1 cellular context compared by ENCODE assay signal in genomic region chr16:71830359-71830758, GRCh38.
TF ChIP-seq lines count a peak whose summit lies in the region.

No MANE protein-coding gene starts in this region.

TF ChIP-seq in GM23338, 12 proteins besides CTCF, POLR2A, EP300 and RAD21 (continued from another document):
- TF ChIP-seq, protein P1, sequence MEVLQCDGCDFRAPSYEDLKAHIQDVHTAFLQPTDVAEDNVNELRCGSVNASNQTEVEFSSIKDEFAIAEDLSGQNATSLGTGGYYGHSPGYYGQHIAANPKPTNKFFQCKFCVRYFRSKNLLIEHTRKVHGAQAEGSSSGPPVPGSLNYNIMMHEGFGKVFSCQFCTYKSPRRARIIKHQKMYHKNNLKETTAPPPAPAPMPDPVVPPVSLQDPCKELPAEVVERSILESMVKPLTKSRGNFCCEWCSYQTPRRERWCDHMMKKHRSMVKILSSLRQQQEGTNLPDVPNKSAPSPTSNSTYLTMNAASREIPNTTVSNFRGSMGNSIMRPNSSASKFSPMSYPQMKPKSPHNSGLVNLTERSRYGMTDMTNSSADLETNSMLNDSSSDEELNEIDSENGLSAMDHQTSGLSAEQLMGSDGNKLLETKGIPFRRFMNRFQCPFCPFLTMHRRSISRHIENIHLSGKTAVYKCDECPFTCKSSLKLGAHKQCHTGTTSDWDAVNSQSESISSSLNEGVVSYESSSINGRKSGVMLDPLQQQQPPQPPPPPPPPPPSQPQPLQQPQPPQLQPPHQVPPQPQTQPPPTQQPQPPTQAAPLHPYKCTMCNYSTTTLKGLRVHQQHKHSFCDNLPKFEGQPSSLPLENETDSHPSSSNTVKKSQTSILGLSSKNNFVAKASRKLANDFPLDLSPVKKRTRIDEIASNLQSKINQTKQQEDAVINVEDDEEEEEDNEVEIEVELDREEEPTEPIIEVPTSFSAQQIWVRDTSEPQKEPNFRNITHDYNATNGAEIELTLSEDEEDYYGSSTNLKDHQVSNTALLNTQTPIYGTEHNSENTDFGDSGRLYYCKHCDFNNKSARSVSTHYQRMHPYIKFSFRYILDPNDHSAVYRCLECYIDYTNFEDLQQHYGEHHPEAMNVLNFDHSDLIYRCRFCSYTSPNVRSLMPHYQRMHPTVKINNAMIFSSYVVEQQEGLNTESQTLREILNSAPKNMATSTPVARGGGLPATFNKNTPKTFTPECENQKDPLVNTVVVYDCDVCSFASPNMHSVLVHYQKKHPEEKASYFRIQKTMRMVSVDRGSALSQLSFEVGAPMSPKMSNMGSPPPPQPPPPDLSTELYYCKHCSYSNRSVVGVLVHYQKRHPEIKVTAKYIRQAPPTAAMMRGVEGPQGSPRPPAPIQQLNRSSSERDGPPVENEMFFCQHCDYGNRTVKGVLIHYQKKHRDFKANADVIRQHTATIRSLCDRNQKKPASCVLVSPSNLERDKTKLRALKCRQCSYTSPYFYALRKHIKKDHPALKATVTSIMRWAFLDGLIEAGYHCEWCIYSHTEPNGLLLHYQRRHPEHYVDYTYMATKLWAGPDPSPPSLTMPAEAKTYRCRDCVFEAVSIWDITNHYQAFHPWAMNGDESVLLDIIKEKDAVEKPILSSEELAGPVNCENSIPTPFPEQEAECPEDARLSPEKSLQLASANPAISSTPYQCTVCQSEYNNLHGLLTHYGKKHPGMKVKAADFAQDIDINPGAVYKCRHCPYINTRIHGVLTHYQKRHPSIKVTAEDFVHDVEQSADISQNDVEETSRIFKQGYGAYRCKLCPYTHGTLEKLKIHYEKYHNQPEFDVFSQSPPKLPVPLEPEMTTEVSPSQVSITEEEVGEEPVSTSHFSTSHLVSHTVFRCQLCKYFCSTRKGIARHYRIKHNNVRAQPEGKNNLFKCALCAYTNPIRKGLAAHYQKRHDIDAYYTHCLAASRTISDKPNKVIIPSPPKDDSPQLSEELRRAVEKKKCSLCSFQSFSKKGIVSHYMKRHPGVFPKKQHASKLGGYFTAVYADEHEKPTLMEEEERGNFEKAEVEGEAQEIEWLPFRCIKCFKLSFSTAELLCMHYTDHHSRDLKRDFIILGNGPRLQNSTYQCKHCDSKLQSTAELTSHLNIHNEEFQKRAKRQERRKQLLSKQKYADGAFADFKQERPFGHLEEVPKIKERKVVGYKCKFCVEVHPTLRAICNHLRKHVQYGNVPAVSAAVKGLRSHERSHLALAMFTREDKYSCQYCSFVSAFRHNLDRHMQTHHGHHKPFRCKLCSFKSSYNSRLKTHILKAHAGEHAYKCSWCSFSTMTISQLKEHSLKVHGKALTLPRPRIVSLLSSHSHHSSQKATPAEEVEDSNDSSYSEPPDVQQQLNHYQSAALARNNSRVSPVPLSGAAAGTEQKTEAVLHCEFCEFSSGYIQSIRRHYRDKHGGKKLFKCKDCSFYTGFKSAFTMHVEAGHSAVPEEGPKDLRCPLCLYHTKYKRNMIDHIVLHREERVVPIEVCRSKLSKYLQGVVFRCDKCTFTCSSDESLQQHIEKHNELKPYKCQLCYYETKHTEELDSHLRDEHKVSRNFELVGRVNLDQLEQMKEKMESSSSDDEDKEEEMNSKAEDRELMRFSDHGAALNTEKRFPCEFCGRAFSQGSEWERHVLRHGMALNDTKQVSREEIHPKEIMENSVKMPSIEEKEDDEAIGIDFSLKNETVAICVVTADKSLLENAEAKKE (CRISPR knock-in tag; IDR thresholded peaks at IDR 0.05): no peak
- TF ChIP-seq ZNF331 (CRISPR knock-in tag; IDR thresholded peaks at IDR 0.05; ENCODE audit: low read depth) (no peak), STAT1 (IDR thresholded peaks at IDR 0.05; ENCODE audit: unreplicated experiment) (no peak), EZH2 (IDR thresholded peaks at IDR 0.05; ENCODE audit: low read depth, unreplicated experiment) (no peak), ETS1 (IDR thresholded peaks at IDR 0.05) (no peak), POLR2AphosphoS5 (IDR thresholded peaks at IDR 0.05; ENCODE audit: low read depth) (no peak)
